Comparison of ENCODE assay signal across 18 cellular contexts in the genomic region with DNA sequence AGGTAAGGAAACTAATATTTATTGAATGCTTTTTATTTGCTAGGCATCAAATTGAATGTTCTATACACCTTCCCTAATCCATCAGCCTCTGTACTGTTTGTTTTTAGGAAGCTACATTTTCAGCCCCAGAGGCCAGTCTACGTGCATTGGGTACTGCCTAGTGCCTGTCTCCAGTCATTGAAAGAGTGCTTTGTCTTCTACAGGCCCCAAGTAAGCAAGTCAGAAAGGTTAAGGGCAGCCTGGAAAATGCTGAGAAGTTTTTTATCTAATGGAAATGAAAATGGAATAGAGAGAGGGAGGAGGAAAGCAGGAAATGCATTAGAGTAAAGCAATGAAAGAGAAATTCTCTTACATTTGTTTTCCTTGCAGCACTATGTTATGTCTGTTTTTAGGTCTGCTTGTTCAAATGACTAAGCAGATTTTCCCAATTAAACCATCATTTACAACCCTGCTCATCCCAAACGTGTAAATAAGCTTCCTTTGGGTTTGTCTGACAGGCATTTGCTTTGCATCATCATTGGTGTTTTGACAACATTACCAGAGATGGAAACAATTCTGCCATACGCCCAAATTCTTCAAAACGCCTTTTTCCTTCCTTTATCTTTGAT.
"Had no signal": no experiment of that assay in that cellular context is flagged by ENCODE, and none has a peak within 500 bp of the region (broad histone marks: within the 10 kb centered on the region; RNA-seq: fewer than 3 reads in every experiment).

No MANE protein-coding gene starts in this region.

- H3K4me1 ChIP-seq: upper lobe of right lung had no signal

- ATAC-seq: effector memory CD8-positive, alpha-beta T cell; upper lobe of right lung had no signal

- H3K4me3 Mint-ChIP-seq: activated CD4-positive, alpha-beta memory T cell treated with anti-CD3 and anti-CD28 coated beads for 36 hours; activated naive CD8-positive, alpha-beta T cell; activated T-helper 1 cell treated with anti-CD3 and anti-CD28 coated beads, Interleukin-12 subunit alpha, Interleukin-12 subunit beta, Interleukin-2, Interleukin-4 antibody, amounts not matched to agents 30 ng/mL and 10 ng/mL and 1 ng/mL, durations not matched to agents 14 hours and 24 hours and 36 hours; effector memory CD8-positive, alpha-beta T cell; mesothelial cell of epicardium; nephron; T-helper 2 cell treated with Interferon-gamma antibody and Interleukin-4, amounts not matched to agents 5 μg/mL and 100 μg/mL, for 36 hours had no signal

- H3K36me3 ChIP-seq: upper lobe of right lung had no signal

- H3K36me3 Mint-ChIP-seq: activated CD4-positive, alpha-beta memory T cell treated with anti-CD3 and anti-CD28 coated beads for 36 hours; activated naive CD8-positive, alpha-beta T cell; mesothelial cell of epicardium had no signal

- H3K4me1 Mint-ChIP-seq: mesothelial cell of epicardium, nephron had no signal

- H3K4me3 ChIP-seq: upper lobe of right lung had no signal

- H3K27me3 Mint-ChIP-seq: activated naive CD8-positive, alpha-beta T cell had no signal

- FAIRE-seq: TTC549 had no signal

- DNase-seq: activated CD4-positive, alpha-beta memory T cell treated with anti-CD3 and anti-CD28 coated beads for 36 hours; activated CD4-positive, alpha-beta T cell treated with anti-CD3 and anti-CD28 coated beads for 4 hours; activated T-cell treated with anti-CD3 and anti-CD28 coated beads for 4 hours; dermis blood vessel endothelial cell; effector memory CD8-positive, alpha-beta T cell; nucleus accumbens; retina; stimulated activated CD4-positive, alpha-beta T cell treated with anti-CD3 and anti-CD28 coated beads, Interleukin-12 subunit alpha, Interleukin-12 subunit beta, amount 100 ng/mL, for 4 hours; stimulated activated CD4-positive, alpha-beta T cell treated with anti-CD3 and anti-CD28 coated beads, Interleukin-1b, Interleukin-23, amount 100 ng/mL, for 48 hours; stimulated activated CD8-positive, alpha-beta memory T cell treated with anti-CD3 and anti-CD28 coated beads, Interleukin-4, amount 100 ng/mL, for 48 hours; stimulated activated naive CD4-positive, alpha-beta T cell; upper lobe of right lung had no signal

- H3K27ac ChIP-seq: upper lobe of right lung had no signal

- H3K9me3 ChIP-seq: upper lobe of right lung had no signal

- H3K27ac Mint-ChIP-seq: activated CD4-positive, alpha-beta memory T cell treated with anti-CD3 and anti-CD28 coated beads for 36 hours; activated naive CD8-positive, alpha-beta T cell; activated T-helper 1 cell treated with anti-CD3 and anti-CD28 coated beads, Interleukin-12 subunit alpha, Interleukin-12 subunit beta, Interleukin-2, Interleukin-4 antibody, amounts not matched to agents 30 ng/mL and 10 ng/mL and 1 ng/mL, durations not matched to agents 14 hours and 24 hours and 36 hours; effector memory CD8-positive, alpha-beta T cell; mesothelial cell of epicardium; nephron; T-helper 2 cell treated with Interferon-gamma antibody and Interleukin-4, amounts not matched to agents 5 μg/mL and 100 μg/mL, for 36 hours had no signal

- H3K9me3 Mint-ChIP-seq: activated CD4-positive, alpha-beta memory T cell treated with anti-CD3 and anti-CD28 coated beads for 36 hours; activated T-helper 1 cell treated with anti-CD3 and anti-CD28 coated beads, Interleukin-12 subunit alpha, Interleukin-12 subunit beta, Interleukin-2, Interleukin-4 antibody, amounts not matched to agents 30 ng/mL and 10 ng/mL and 1 ng/mL, durations not matched to agents 14 hours and 24 hours and 36 hours; effector memory CD8-positive, alpha-beta T cell; mesothelial cell of epicardium; nephron; T-helper 2 cell treated with Interferon-gamma antibody and Interleukin-4, amounts not matched to agents 5 μg/mL and 100 μg/mL, for 36 hours had no signal
